Comparison of ENCODE assay signal across 17 cellular contexts in the genomic region with DNA sequence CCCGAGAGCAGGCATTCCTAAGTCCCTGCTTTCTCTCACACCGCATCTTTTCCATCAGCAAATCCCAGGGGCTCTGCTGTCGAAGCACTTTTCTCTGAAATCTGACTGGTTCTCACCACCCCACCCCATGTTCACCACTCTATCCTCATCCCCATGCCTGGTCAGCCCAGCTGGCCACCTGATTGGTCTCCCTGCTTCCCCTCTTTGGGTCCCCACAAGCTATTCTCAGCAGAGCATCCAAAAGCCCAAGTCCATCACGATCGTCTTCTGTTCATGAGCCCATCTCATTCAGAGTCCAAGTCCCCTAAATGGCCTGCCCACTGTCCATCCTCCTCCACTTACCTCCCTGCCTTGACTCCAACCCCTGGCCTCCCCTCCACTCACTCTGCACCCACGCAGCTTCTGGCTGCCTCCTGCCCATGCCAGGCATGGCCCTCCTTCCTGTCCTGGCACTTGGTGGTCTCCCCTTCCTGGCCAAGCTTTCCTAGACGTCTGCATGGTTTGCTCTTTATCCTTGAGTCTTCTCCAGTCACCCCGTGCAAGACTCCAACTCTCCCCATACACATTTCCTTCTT. TPM values are rescaled to one million over a fixed set of nuclear protein-coding genes. Genes with fewer than 3 reads are reported as not detected.
DNase-seq lines count a peak whose midpoint lies in the region; ATAC-seq and TF ChIP-seq lines count a peak whose summit lies in the region.
"Had no signal": no experiment of that assay in that cellular context is flagged by ENCODE, and none has a peak within 500 bp of the region (broad histone marks: within the 10 kb centered on the region; RNA-seq: fewer than 3 reads in every experiment).

No MANE protein-coding gene starts in this region.

- H3K36me3 Mint-ChIP-seq in T-helper 2 cell treated with Interferon-gamma antibody and Interleukin-4, amounts not matched to agents 5 μg/mL and 100 μg/mL, for 36 hours (ENCODE audit: low read depth) = peaks cover 12% of the 10 kb centered on the region
- peaks cover 33% of the 10 kb centered on the region for H3K36me3 Mint-ChIP-seq in Caco-2 (ENCODE audit: insufficient read depth, unreplicated experiment)
- H3K36me3 Mint-ChIP-seq in activated T-helper 17 cell treated with anti-CD3 and anti-CD28 coated beads, Interleukin-2, amount 50 U/mL, for 72 hours (ENCODE audit: low read depth) = peaks cover 23% of the 10 kb centered on the region
- H3K36me3 Mint-ChIP-seq in natural killer cell treated with Interleukin-12 subunit alpha and Interleukin-12 subunit beta and Interleukin-15 and Interleukin-18, amount 100 ng/mL, for 72 hours = no peaks in the 10 kb centered on the region

- CTCF ChIA-PET in Caco-2 (lab: Charles Lee) = interaction anchor here (1.6 kb wide), 1 partner anchor 13 kb away, joined by 5 read pairs; no protein-coding TSS in a partner anchor

- H3K4me3 Mint-ChIP-seq in T-helper 2 cell treated with Interferon-gamma antibody and Interleukin-4, amounts not matched to agents 5 μg/mL and 100 μg/mL, for 36 hours = peak overlapping the region; percentile 84
- peak overlapping the region; percentile 90 for H3K4me3 Mint-ChIP-seq in Caco-2 (ENCODE audit: unreplicated experiment)
- H3K4me3 Mint-ChIP-seq in activated T-helper 17 cell treated with anti-CD3 and anti-CD28 coated beads, Interleukin-2, amount 50 U/mL, for 72 hours = peak overlapping the region; percentile 80
- peak overlapping the region; percentile 90 for H3K4me3 Mint-ChIP-seq in natural killer cell treated with Interleukin-12 subunit alpha and Interleukin-12 subunit beta and Interleukin-15 and Interleukin-18, amount 100 ng/mL, for 72 hours

- TF ChIP-seq CTCF in Caco-2 (IDR thresholded peaks at IDR 0.05; ENCODE audit: insufficient read depth in 1 of 2, low read depth in 1 of 2, low read length in 1 of 2, severe bottlenecking in 1 of 2, unreplicated experiment in 1 of 2) = no peak

- ATAC-seq in activated T-helper 17 cell treated with anti-CD3 and anti-CD28 coated beads, Interleukin-2, amount 50 U/mL, for 72 hours (replicated peaks) = no peak
- ATAC-seq in natural killer cell treated with Interleukin-12 subunit alpha and Interleukin-12 subunit beta and Interleukin-15 and Interleukin-18, amount 100 ng/mL, for 72 hours = no peak
- ATAC-seq in HG02642 (IDR thresholded peaks at IDR 0.05; ENCODE audit: poor library complexity, unreplicated experiment) = no peak
- ATAC-seq in GM18870 (IDR thresholded peaks at IDR 0.05; ENCODE audit: unreplicated experiment) = no peak
- ATAC-seq in sciatic nerve = no peak

- intact Hi-C loops in Caco-2 (cut with micrococcal nuclease; ENCODE audit: unreplicated experiment) = no loop called here
- intact Hi-C loops in sciatic nerve (cut with DNase I) = no loop called here

- no peaks in the 10 kb centered on the region for H3K9me3 Mint-ChIP-seq in T-helper 2 cell treated with Interferon-gamma antibody and Interleukin-4, amounts not matched to agents 5 μg/mL and 100 μg/mL, for 36 hours
- H3K9me3 Mint-ChIP-seq in Caco-2 (ENCODE audit: unreplicated experiment) = no peaks in the 10 kb centered on the region
- H3K9me3 Mint-ChIP-seq in activated T-helper 17 cell treated with anti-CD3 and anti-CD28 coated beads, Interleukin-2, amount 50 U/mL, for 72 hours = no peaks in the 10 kb centered on the region
- H3K9me3 Mint-ChIP-seq in natural killer cell treated with Interleukin-12 subunit alpha and Interleukin-12 subunit beta and Interleukin-15 and Interleukin-18, amount 100 ng/mL, for 72 hours = no peaks in the 10 kb centered on the region
- H3K9me3 Mint-ChIP-seq: dendritic cell treated with granulocyte-macrophage colony-stimulating factor and Interleukin-4, amounts not matched to agents 40 ng/mL and 50 ng/mL, for 4 days had no signal

- H3K27me3 ChIP-seq in Caco-2 (replicated peaks; ENCODE audit: control insufficient read depth, insufficient read depth, low read length) = no peaks in the 10 kb centered on the region
- H3K27me3 ChIP-seq: hepatocyte, right atrium auricular region had no signal

- POLR2A ChIA-PET in Caco-2 (lab: Charles Lee) = interaction anchor here (1.3 kb wide), 1 partner anchor 124 kb away, joined by 6 read pairs; no protein-coding TSS in a partner anchor

- peaks cover 46% of the 10 kb centered on the region for H3K4me1 Mint-ChIP-seq in T-helper 2 cell treated with Interferon-gamma antibody and Interleukin-4, amounts not matched to agents 5 μg/mL and 100 μg/mL, for 36 hours (ENCODE audit: low read depth)
- peaks cover 13% of the 10 kb centered on the region for H3K4me1 Mint-ChIP-seq in Caco-2 (ENCODE audit: low read depth, unreplicated experiment)
- H3K4me1 Mint-ChIP-seq in activated T-helper 17 cell treated with anti-CD3 and anti-CD28 coated beads, Interleukin-2, amount 50 U/mL, for 72 hours = peaks cover 16% of the 10 kb centered on the region
- H3K4me1 Mint-ChIP-seq in natural killer cell treated with Interleukin-12 subunit alpha and Interleukin-12 subunit beta and Interleukin-15 and Interleukin-18, amount 100 ng/mL, for 72 hours (ENCODE audit: low read depth in 2 of 2) = peaks cover 51 to 63% of the 10 kb centered on the region in 2 donors

- BruUV-seq in Caco-2 (replicated peaks; lab: Mats Ljungman, UMichigan) = no TSS peak

- no peak overlapping the region for H3K4me3 ChIP-seq in Caco-2 (ENCODE audit: low read depth, low read length)

- DNase-seq in T-helper 2 cell treated with Interferon-gamma antibody and Interleukin-4, amounts not matched to agents 5 μg/mL and 100 μg/mL, for 36 hours (ENCODE audit: low spot score) = no peak
- no peak for DNase-seq in T-helper 2 cell
- DNase-seq in Caco-2 = no peak
- no peak for DNase-seq in natural killer cell treated with Interleukin-12 subunit alpha and Interleukin-12 subunit beta and Interleukin-15 and Interleukin-18, amount 100 ng/mL, for 72 hours (ENCODE audit: low spot score)
- DNase-seq in sciatic nerve (ENCODE audit: low spot score) = no peak
- DNase-seq: 8988T; MV-4-11; NCI-H2171; stimulated activated CD4-positive, alpha-beta T cell treated with anti-CD3 and anti-CD28 coated beads, Interleukin-4, amount 100 ng/mL, for 1 hour; T1000; upper lobe of left lung had no signal

- peaks cover 16% of the 10 kb centered on the region; the same call in 1 of the 2 replicates for H3K4me1 ChIP-seq in Caco-2

- H3K36me3 ChIP-seq in Caco-2 (ENCODE audit: control insufficient read depth, insufficient read depth, low read length) = no peaks in the 10 kb centered on the region
- H3K36me3 ChIP-seq: right atrium auricular region, upper lobe of left lung had no signal

- no peaks in the 10 kb centered on the region for H3K9me3 ChIP-seq in Caco-2
- H3K9me3 ChIP-seq: right atrium auricular region, upper lobe of left lung had no signal

- no peak overlapping the region for H3K27ac Mint-ChIP-seq in T-helper 2 cell treated with Interferon-gamma antibody and Interleukin-4, amounts not matched to agents 5 μg/mL and 100 μg/mL, for 36 hours
- peak overlapping the region; percentile 83 for H3K27ac Mint-ChIP-seq in Caco-2 (ENCODE audit: unreplicated experiment)
- H3K27ac Mint-ChIP-seq in activated T-helper 17 cell treated with anti-CD3 and anti-CD28 coated beads, Interleukin-2, amount 50 U/mL, for 72 hours = no peak overlapping the region
- peak overlapping the region; percentile 60 to 81 for H3K27ac Mint-ChIP-seq in natural killer cell treated with Interleukin-12 subunit alpha and Interleukin-12 subunit beta and Interleukin-15 and Interleukin-18, amount 100 ng/mL, for 72 hours

- H3K27me3 Mint-ChIP-seq in T-helper 2 cell treated with Interferon-gamma antibody and Interleukin-4, amounts not matched to agents 5 μg/mL and 100 μg/mL, for 36 hours (ENCODE audit: low read depth) = peaks cover 15% of the 10 kb centered on the region
- H3K27me3 Mint-ChIP-seq in Caco-2 (ENCODE audit: insufficient read depth, unreplicated experiment) = peaks cover 10% of the 10 kb centered on the region
- H3K27me3 Mint-ChIP-seq in activated T-helper 17 cell treated with anti-CD3 and anti-CD28 coated beads, Interleukin-2, amount 50 U/mL, for 72 hours = peaks cover 8% of the 10 kb centered on the region
- H3K27me3 Mint-ChIP-seq in natural killer cell treated with Interleukin-12 subunit alpha and Interleukin-12 subunit beta and Interleukin-15 and Interleukin-18, amount 100 ng/mL, for 72 hours = peaks cover 0 to 12% of the 10 kb centered on the region in 2 donors

RNA-seq across cellular contexts. Expression of gene PPP2R2D, which starts 1.6 kb away (rescaled TPM):
- total RNA-seq in Caco-2 (2022) (34.4 and 39.8 TPM in 2 replicates), sciatic nerve (30.1 TPM)
- 10 to 100 TPM; 31.6 to 46.4 TPM for total RNA-seq in activated T-helper 17 cell treated with anti-CD3 and anti-CD28 coated beads, Interleukin-2, amount 50 U/mL, for 72 hours
- 10 to 100 TPM; 27.0 to 47.4 TPM for total RNA-seq in natural killer cell treated with Interleukin-12 subunit alpha and Interleukin-12 subunit beta and Interleukin-15 and Interleukin-18, amount 100 ng/mL, for 72 hours

Comparison
In these comparisons a context has a peak if more than half of its experiments do, and no peak if none do; other contexts are left out.
1. H3K27ac Mint-ChIP-seq: peak in Caco-2 (single experiment) and natural killer cell treated with Interleukin-12 subunit alpha and Interleukin-12 subunit beta and Interleukin-15 and Interleukin-18, amount 100 ng/mL, for 72 hours (2 of 2); none in T-helper 2 cell treated with Interferon-gamma antibody and Interleukin-4, amounts not matched to agents 5 μg/mL and 100 μg/mL, for 36 hours (single experiment) and activated T-helper 17 cell treated with anti-CD3 and anti-CD28 coated beads, Interleukin-2, amount 50 U/mL, for 72 hours (single experiment).
2. Peak in every context shown above with its lines, with median percentiles within 50 percentile points of each other: H3K4me3 Mint-ChIP-seq.